26 cellular contexts compared by ENCODE assay signal in genomic region chr17:18116078-18116477, GRCh38.
"Had no signal": no experiment of that assay in that cellular context is flagged by ENCODE, and none has a peak within 500 bp of the region (broad histone marks: within the 10 kb centered on the region; RNA-seq: fewer than 3 reads in every experiment).

No MANE protein-coding gene starts in this region.

- H3K36me3 ChIP-seq: left lung, pancreas, prostate gland, sigmoid colon, spleen, suprapubic skin, thoracic aorta, tibial artery, upper lobe of right lung had no signal

- ATAC-seq: left cardiac atrium; left lung; naive thymus-derived CD4-positive, alpha-beta T cell; natural killer cell treated with Interleukin-12 subunit alpha and Interleukin-12 subunit beta and Interleukin-15 and Interleukin-18, amount 100 ng/mL, for 72 hours; pancreas; right cardiac atrium; stimulated activated effector memory CD8-positive, alpha-beta T cell treated with anti-CD3 and anti-CD28 coated beads, Interleukin-12 subunit alpha, Interleukin-12 subunit beta, amount 100 ng/mL, for 72 hours; upper lobe of right lung had no signal

- H3K4me1 ChIP-seq: left lung, pancreas, prostate gland, sigmoid colon, spleen, suprapubic skin, tibial artery, upper lobe of right lung had no signal

- DNase-seq: hippocampal formation; kidney glomerular epithelial cell; left cardiac atrium; left lung; mesendoderm; naive thymus-derived CD4-positive, alpha-beta T cell; pancreas; posterior cingulate gyrus; retina; right cardiac atrium; sigmoid colon; spleen; stimulated activated CD4-positive, alpha-beta T cell treated with anti-CD3 and anti-CD28 coated beads, Interleukin-4, amount 100 ng/mL, for 24 hours; stimulated activated naive CD4-positive, alpha-beta T cell; tibial artery; trophoblast cell; upper lobe of right lung had no signal

- H3K27ac ChIP-seq: left lung, pancreas, prostate gland, sigmoid colon, spleen, suprapubic skin, thoracic aorta, tibial artery, upper lobe of right lung had no signal

- H3K27me3 ChIP-seq: left lung, pancreas, spleen, suprapubic skin, tibial artery, upper lobe of right lung had no signal

- H3K4me3 ChIP-seq: left lung, lung, pancreas, prostate gland, sigmoid colon, spleen, suprapubic skin, thoracic aorta, tibial artery, upper lobe of right lung had no signal

- FAIRE-seq: keratinocyte, pancreas, small intestine, urothelium cell line had no signal

- H3K9me3 ChIP-seq: pancreas, prostate gland, suprapubic skin, thoracic aorta, upper lobe of right lung had no signal
